ENCODE assay signal across 1 cellular context in genomic region chr9:136007906-136008692, GRCh38.
TF ChIP-seq lines count a peak whose summit lies in the region.

No MANE protein-coding gene starts in this region.

TF ChIP-seq in HepG2, 621 proteins besides CTCF, POLR2A, EP300 and RAD21 (continued from another document and continues in another):
- TF ChIP-seq SNAPC4 (CRISPR knock-in tag; IDR thresholded peaks at IDR 0.05), result no peak
- TF ChIP-seq ZFYVE20 (CRISPR knock-in tag; IDR thresholded peaks at IDR 0.05; ENCODE audit: borderline replicate concordance, low read depth), result no peak
- TF ChIP-seq, protein P1, sequence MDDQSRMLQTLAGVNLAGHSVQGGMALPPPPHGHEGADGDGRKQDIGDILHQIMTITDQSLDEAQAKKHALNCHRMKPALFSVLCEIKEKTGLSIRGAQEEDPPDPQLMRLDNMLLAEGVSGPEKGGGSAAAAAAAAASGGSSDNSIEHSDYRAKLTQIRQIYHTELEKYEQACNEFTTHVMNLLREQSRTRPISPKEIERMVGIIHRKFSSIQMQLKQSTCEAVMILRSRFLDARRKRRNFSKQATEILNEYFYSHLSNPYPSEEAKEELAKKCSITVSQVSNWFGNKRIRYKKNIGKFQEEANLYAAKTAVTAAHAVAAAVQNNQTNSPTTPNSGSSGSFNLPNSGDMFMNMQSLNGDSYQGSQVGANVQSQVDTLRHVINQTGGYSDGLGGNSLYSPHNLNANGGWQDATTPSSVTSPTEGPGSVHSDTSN (CRISPR knock-in tag; IDR thresholded peaks at IDR 0.05; ENCODE audit: borderline replicate concordance), result no peak
- TF ChIP-seq CAMTA2 (CRISPR knock-in tag; IDR thresholded peaks at IDR 0.05; ENCODE audit: borderline replicate concordance), result no peak
- no peak for TF ChIP-seq NPAS2 (CRISPR knock-in tag; IDR thresholded peaks at IDR 0.05; ENCODE audit: borderline replicate concordance)
- TF ChIP-seq ZKSCAN1 (IDR thresholded peaks at IDR 0.05; ENCODE audit: low read length), result no peak
- TF ChIP-seq ELF1 (CRISPR knock-in tag; IDR thresholded peaks at IDR 0.05), result peak; percentile 12; the same call in 1 of the 2 replicates
- TF ChIP-seq, protein P2, sequence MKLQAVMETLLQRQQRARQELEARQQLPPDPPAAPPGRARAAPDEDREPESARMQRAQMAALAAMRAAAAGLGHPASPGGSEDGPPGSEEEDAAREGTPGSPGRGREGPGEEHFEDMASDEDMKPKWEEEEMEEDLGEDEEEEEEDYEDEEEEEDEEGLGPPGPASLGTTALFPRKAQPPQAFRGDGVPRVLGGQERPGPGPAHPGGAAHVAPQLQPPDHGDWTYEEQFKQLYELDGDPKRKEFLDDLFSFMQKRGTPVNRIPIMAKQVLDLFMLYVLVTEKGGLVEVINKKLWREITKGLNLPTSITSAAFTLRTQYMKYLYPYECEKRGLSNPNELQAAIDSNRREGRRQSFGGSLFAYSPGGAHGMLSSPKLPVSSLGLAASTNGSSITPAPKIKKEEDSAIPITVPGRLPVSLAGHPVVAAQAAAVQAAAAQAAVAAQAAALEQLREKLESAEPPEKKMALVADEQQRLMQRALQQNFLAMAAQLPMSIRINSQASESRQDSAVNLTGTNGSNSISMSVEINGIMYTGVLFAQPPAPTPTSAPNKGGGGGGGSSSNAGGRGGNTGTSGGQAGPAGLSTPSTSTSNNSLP (IDR thresholded peaks at IDR 0.05; ENCODE audit: low read depth, low read length), result no peak
- peak; percentile 12; the same call in 1 of the 2 replicates for TF ChIP-seq TFE3 (CRISPR knock-in tag; IDR thresholded peaks at IDR 0.05)
- 0 out of 2 replicates have a peak, but pooled peaks have one; percentile 43 for TF ChIP-seq SALL2 (CRISPR knock-in tag; IDR thresholded peaks at IDR 0.05)
- TF ChIP-seq AKNA (CRISPR knock-in tag; IDR thresholded peaks at IDR 0.05; ENCODE audit: borderline replicate concordance), result no peak
- TF ChIP-seq JUND (CRISPR knock-in tag; IDR thresholded peaks at IDR 0.05), result no peak; the same call in 1 of the 2 replicates
- TF ChIP-seq CREM (IDR thresholded peaks at IDR 0.05), result peak; percentile 48; the same call in 1 of the 2 replicates
- TF ChIP-seq CREM (CRISPR knock-in tag; IDR thresholded peaks at IDR 0.05), result no peak
- TF ChIP-seq, protein P3, sequence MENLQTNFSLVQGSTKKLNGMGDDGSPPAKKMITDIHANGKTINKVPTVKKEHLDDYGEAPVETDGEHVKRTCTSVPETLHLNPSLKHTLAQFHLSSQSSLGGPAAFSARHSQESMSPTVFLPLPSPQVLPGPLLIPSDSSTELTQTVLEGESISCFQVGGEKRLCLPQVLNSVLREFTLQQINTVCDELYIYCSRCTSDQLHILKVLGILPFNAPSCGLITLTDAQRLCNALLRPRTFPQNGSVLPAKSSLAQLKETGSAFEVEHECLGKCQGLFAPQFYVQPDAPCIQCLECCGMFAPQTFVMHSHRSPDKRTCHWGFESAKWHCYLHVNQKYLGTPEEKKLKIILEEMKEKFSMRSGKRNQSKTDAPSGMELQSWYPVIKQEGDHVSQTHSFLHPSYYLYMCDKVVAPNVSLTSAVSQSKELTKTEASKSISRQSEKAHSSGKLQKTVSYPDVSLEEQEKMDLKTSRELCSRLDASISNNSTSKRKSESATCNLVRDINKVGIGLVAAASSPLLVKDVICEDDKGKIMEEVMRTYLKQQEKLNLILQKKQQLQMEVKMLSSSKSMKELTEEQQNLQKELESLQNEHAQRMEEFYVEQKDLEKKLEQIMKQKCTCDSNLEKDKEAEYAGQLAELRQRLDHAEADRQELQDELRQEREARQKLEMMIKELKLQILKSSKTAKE (CRISPR knock-in tag; IDR thresholded peaks at IDR 0.05; ENCODE audit: borderline replicate concordance), result peak; percentile 58
- TF ChIP-seq, protein P4, sequence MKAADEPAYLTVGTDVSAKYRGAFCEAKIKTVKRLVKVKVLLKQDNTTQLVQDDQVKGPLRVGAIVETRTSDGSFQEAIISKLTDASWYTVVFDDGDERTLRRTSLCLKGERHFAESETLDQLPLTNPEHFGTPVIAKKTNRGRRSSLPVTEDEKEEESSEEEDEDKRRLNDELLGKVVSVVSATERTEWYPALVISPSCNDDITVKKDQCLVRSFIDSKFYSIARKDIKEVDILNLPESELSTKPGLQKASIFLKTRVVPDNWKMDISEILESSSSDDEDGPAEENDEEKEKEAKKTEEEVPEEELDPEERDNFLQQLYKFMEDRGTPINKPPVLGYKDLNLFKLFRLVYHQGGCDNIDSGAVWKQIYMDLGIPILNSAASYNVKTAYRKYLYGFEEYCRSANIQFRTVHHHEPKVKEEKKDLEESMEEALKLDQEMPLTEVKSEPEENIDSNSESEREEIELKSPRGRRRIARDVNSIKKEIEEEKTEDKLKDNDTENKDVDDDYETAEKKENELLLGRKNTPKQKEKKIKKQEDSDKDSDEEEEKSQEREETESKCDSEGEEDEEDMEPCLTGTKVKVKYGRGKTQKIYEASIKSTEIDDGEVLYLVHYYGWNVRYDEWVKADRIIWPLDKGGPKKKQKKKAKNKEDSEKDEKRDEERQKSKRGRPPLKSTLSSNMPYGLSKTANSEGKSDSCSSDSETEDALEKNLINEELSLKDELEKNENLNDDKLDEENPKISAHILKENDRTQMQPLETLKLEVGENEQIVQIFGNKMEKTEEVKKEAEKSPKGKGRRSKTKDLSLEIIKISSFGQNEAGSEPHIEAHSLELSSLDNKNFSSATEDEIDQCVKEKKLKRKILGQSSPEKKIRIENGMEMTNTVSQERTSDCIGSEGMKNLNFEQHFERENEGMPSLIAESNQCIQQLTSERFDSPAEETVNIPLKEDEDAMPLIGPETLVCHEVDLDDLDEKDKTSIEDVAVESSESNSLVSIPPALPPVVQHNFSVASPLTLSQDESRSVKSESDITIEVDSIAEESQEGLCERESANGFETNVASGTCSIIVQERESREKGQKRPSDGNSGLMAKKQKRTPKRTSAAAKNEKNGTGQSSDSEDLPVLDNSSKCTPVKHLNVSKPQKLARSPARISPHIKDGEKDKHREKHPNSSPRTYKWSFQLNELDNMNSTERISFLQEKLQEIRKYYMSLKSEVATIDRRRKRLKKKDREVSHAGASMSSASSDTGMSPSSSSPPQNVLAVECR (CRISPR knock-in tag; IDR thresholded peaks at IDR 0.05; ENCODE audit: borderline replicate concordance), result peak; percentile 33; the same call in 1 of the 2 replicates
- TF ChIP-seq NCOA2 (CRISPR knock-in tag; IDR thresholded peaks at IDR 0.05), result peak; percentile 48; the same call in 1 of the 2 replicates
- TF ChIP-seq ZNF335 (CRISPR knock-in tag; IDR thresholded peaks at IDR 0.05), result no peak
- TF ChIP-seq, protein P5, sequence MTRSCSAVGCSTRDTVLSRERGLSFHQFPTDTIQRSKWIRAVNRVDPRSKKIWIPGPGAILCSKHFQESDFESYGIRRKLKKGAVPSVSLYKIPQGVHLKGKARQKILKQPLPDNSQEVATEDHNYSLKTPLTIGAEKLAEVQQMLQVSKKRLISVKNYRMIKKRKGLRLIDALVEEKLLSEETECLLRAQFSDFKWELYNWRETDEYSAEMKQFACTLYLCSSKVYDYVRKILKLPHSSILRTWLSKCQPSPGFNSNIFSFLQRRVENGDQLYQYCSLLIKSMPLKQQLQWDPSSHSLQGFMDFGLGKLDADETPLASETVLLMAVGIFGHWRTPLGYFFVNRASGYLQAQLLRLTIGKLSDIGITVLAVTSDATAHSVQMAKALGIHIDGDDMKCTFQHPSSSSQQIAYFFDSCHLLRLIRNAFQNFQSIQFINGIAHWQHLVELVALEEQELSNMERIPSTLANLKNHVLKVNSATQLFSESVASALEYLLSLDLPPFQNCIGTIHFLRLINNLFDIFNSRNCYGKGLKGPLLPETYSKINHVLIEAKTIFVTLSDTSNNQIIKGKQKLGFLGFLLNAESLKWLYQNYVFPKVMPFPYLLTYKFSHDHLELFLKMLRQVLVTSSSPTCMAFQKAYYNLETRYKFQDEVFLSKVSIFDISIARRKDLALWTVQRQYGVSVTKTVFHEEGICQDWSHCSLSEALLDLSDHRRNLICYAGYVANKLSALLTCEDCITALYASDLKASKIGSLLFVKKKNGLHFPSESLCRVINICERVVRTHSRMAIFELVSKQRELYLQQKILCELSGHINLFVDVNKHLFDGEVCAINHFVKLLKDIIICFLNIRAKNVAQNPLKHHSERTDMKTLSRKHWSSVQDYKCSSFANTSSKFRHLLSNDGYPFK (CRISPR knock-in tag; IDR thresholded peaks at IDR 0.05; ENCODE audit: borderline replicate concordance), result peak; percentile 53; the same call in 1 of the 2 replicates
- TF ChIP-seq ZNF710 (CRISPR knock-in tag; IDR thresholded peaks at IDR 0.05; ENCODE audit: borderline replicate concordance), result 0 out of 2 replicates have a peak, but pooled peaks have one; percentile 16
